21 cellular contexts compared by ENCODE assay signal in genomic region chr15:27820232-27820631, GRCh38.
DNase-seq lines count a peak whose midpoint lies in the region; ATAC-seq and TF ChIP-seq lines count a peak whose summit lies in the region.
"Had no signal": no experiment of that assay in that cellular context is flagged by ENCODE, and none has a peak within 500 bp of the region (broad histone marks: within the 10 kb centered on the region; RNA-seq: fewer than 3 reads in every experiment).

No MANE protein-coding gene starts in this region.

- no peak for TF ChIP-seq POLR2A in NB4 (IDR thresholded peaks at IDR 0.05; ENCODE audit: extremely low read depth, insufficient read length)

- H3K36me3 ChIP-seq in HEK293 (ENCODE audit: control insufficient read depth in 2 of 2, insufficient read depth in 1 of 2, low read length in 2 of 2) = no peaks in the 10 kb centered on the region
- H3K36me3 ChIP-seq: ascending aorta, heart left ventricle had no signal

- POLR2A ChIA-PET in HEK293 (lab: Yijun Ruan, JAX) = no interaction called here

- H3K4me3 ChIP-seq in HEK293 (ENCODE audit: low read depth, low read length) = no peak overlapping the region
- no peak overlapping the region for H3K4me3 ChIP-seq in NB4 (ENCODE audit: low read depth, low read length)
- H3K4me3 ChIP-seq: ascending aorta, heart left ventricle had no signal

- CTCF ChIA-PET in HEK293 (lab: Yijun Ruan, JAX) = interaction anchor here (0.6 to 0.7 kb wide), 2 partner anchors 924 to 982 kb away, joined by 3 read pairs; no protein-coding TSS in a partner anchor

- H3K4me1 ChIP-seq in HEK293 (ENCODE audit: control insufficient read depth, insufficient read depth, low read length) = no peaks in the 10 kb centered on the region
- H3K4me1 ChIP-seq: ascending aorta, heart left ventricle had no signal

- DNase-seq in NB4 (ENCODE audit: low read depth) = peak; percentile 85
- DNase-seq in astrocyte of the hippocampus (ENCODE audit: low read depth, low spot score) = peak; percentile 68
- peak; percentile 22 for DNase-seq in non-pigmented ciliary epithelial cell (ENCODE audit: low read depth)
- no peak for DNase-seq in DMS 273 (lab: John Stamatoyannopoulos, UW; ENCODE audit: unreplicated experiment)
- DNase-seq in mucosa of gallbladder (ENCODE audit: low spot score) = no peak
- DNase-seq: activated CD8-positive, alpha-beta memory T cell treated with anti-CD3 and anti-CD28 coated beads, Interleukin-2, amount 10 ng/mL, durations not matched to agents 7 days and 5 days; activated gamma-delta T cell treated with Interleukin-2 at 50 U/mL for 16 hours; C1 segment of cervical spinal cord; DMS79; heart left ventricle; NCI-H1694 treated with DMSO at 0.1 percent for 48 hours; NCI-H748 treated with DMSO at 0.1 percent for 48 hours; nephron progenitor cell; stimulated activated naive CD4-positive, alpha-beta T cell treated with Interleukin-2 at 50 U/mL for 16 hours; T-helper 2 cell; trophoblast cell had no signal

- TF ChIP-seq CTCF in HEK293 (tag by site-specific recombination; IDR thresholded peaks at IDR 0.05) = no peak
- TF ChIP-seq CTCF in NB4 (IDR thresholded peaks at IDR 0.05; ENCODE audit: low read depth, low read length) = no peak

- H3K9me3 ChIP-seq in HEK293 (ENCODE audit: control insufficient read depth, insufficient read depth, low read depth, low read length) = no peaks in the 10 kb centered on the region
- H3K9me3 ChIP-seq: ascending aorta had no signal

- no peak overlapping the region for H3K27ac ChIP-seq in HEK293 (ENCODE audit: extremely low read depth, low read depth, low read length)
- H3K27ac ChIP-seq: ascending aorta, heart left ventricle, KMS-11 had no signal

- ATAC-seq in GM18520 (IDR thresholded peaks at IDR 0.05; ENCODE audit: unreplicated experiment) = no peak
- ATAC-seq: activated CD4-positive, CD25-positive, alpha-beta regulatory T cell treated with anti-CD3 and anti-CD28 coated beads, Interleukin-2, amount 50 U/mL, for 24 hours; activated CD8-positive, alpha-beta memory T cell treated with anti-CD3 and anti-CD28 coated beads, Interleukin-2, amount 10 ng/mL, durations not matched to agents 7 days and 5 days; heart left ventricle had no signal

TF ChIP-seq in HEK293, 187 proteins besides CTCF, POLR2A, EP300 and RAD21:
- TF ChIP-seq ZIC2 (tag by site-specific recombination; IDR thresholded peaks at IDR 0.05) (0 out of 2 replicates have a peak, but pooled peaks have one; percentile 19), ZNF658 (tag by site-specific recombination; IDR thresholded peaks at IDR 0.05) (no peak), GLI2 (tag by site-specific recombination; IDR thresholded peaks at IDR 0.05; ENCODE audit: borderline replicate concordance, low read depth) (no peak), ZNF701 (tag by site-specific recombination; IDR thresholded peaks at IDR 0.05) (no peak), ZBTB8A (tag by site-specific recombination; IDR thresholded peaks at IDR 0.05) (no peak)

Comparison
In these comparisons a context has a peak if more than half of its experiments do, and no peak if none do; other contexts are left out.
1. DNase-seq: peak in NB4 (single experiment), astrocyte of the hippocampus (single experiment) and non-pigmented ciliary epithelial cell (single experiment); none in DMS 273 (single experiment) and mucosa of gallbladder (single experiment).